In genomic region chr5:142715291-142715690, GRCh38 we compare ENCODE assay signal across 39 cellular contexts. TPM values are rescaled to one million over a fixed set of nuclear protein-coding genes. Genes with fewer than 3 reads are reported as not detected.
"Had no signal": no experiment of that assay in that cellular context is flagged by ENCODE, and none has a peak within 500 bp of the region (broad histone marks: within the 10 kb centered on the region; RNA-seq: fewer than 3 reads in every experiment).

No MANE protein-coding gene starts in this region.

- H3K9me3 Mint-ChIP-seq: activated B cell treated with CpG ODN at 0.5 μM for 24 hours; activated naive CD8-positive, alpha-beta T cell treated with anti-CD3 and anti-CD28 coated beads for 36 hours; activated T-cell treated with anti-CD3 and anti-CD28 coated beads, Interleukin-2, amount 50 U/mL, for 4 hours; activated T-helper 17 cell treated with anti-CD3 and anti-CD28 coated beads, Interleukin-2, amount 50 U/mL, for 72 hours; central memory CD8-positive, alpha-beta T cell had no signal

- H3K4me1 Mint-ChIP-seq: activated T-helper 17 cell treated with anti-CD3 and anti-CD28 coated beads, Interleukin-2, amount 50 U/mL, for 72 hours had no signal

- H3K9me3 ChIP-seq: adrenal gland had no signal

- H3K36me3 Mint-ChIP-seq: activated CD4-positive, alpha-beta memory T cell treated with anti-CD3 and anti-CD28 coated beads for 36 hours; activated naive CD8-positive, alpha-beta T cell treated with anti-CD3 and anti-CD28 coated beads for 36 hours; brain had no signal

- H3K4me3 ChIP-seq: adrenal gland, cardiac muscle cell had no signal

- FAIRE-seq: astrocyte, bronchial epithelial cell, TTC549 had no signal

- H3K27ac Mint-ChIP-seq: activated B cell treated with CpG ODN at 0.5 μM for 24 hours; activated CD4-positive, alpha-beta memory T cell treated with anti-CD3 and anti-CD28 coated beads for 36 hours; activated CD4-positive, alpha-beta T cell treated with anti-CD3 and anti-CD28 coated beads, Interleukin-2, amount 10 ng/mL, durations not matched to agents 24 days and 14 days; activated CD8-positive, alpha-beta T cell treated with anti-CD3 and anti-CD28 coated beads for 36 hours; activated naive CD4-positive, alpha-beta T cell treated with anti-CD3 and anti-CD28 coated beads for 36 hours; activated naive CD4-positive, alpha-beta T cell treated with anti-CD3 and anti-CD28 coated beads, Interleukin-2, amount 50 U/mL, for 72 hours; activated naive CD8-positive, alpha-beta T cell treated with anti-CD3 and anti-CD28 coated beads for 36 hours; activated T-cell treated with anti-CD3 and anti-CD28 coated beads, Interleukin-2, amount 50 U/mL, for 72 hours; activated T-helper 1 cell treated with anti-CD3 and anti-CD28 coated beads, Interleukin-12 subunit alpha, Interleukin-12 subunit beta, Interleukin-2, Interleukin-4 antibody, amounts not matched to agents 30 ng/mL and 10 ng/mL and 1 ng/mL, durations not matched to agents 14 hours and 24 hours and 36 hours; activated T-helper 17 cell treated with anti-CD3 and anti-CD28 coated beads, Interleukin-2, amount 50 U/mL, for 72 hours; T-helper 1 cell treated with Interleukin-12 subunit alpha and Interleukin-12 subunit beta and Interleukin-4 antibody, amounts not matched to agents 30 μg/mL and 1 μg/mL, for 36 hours; T-helper 2 cell treated with Interferon-gamma antibody and Interleukin-4, amounts not matched to agents 5 μg/mL and 100 μg/mL, for 36 hours had no signal

- ATAC-seq: activated CD8-positive, alpha-beta T cell treated with anti-CD3 and anti-CD28 coated beads for 36 hours; activated naive CD4-positive, alpha-beta T cell treated with anti-CD3 and anti-CD28 coated beads, Interleukin-2, amount 50 U/mL, for 72 hours; activated T-cell treated with anti-CD3 and anti-CD28 coated beads, Interleukin-2, amount 50 U/mL, for 4 hours; activated T-cell treated with anti-CD3 and anti-CD28 coated beads, Interleukin-2, amount 50 U/mL, for 72 hours; activated T-helper 17 cell treated with anti-CD3 and anti-CD28 coated beads, Interleukin-2, amount 50 U/mL, for 72 hours had no signal

- H3K27ac ChIP-seq: adrenal gland, cardiac muscle cell, VCaP had no signal

- H3K27me3 ChIP-seq: adrenal gland, cardiac muscle cell had no signal

- H3K4me3 Mint-ChIP-seq: activated B cell treated with CpG ODN at 0.5 μM for 24 hours; activated CD4-positive, alpha-beta memory T cell treated with anti-CD3 and anti-CD28 coated beads for 36 hours; activated CD4-positive, alpha-beta T cell treated with anti-CD3 and anti-CD28 coated beads, Interleukin-2, amount 10 ng/mL, durations not matched to agents 24 days and 14 days; activated CD8-positive, alpha-beta T cell treated with anti-CD3 and anti-CD28 coated beads for 36 hours; activated naive CD4-positive, alpha-beta T cell treated with anti-CD3 and anti-CD28 coated beads for 36 hours; activated naive CD8-positive, alpha-beta T cell treated with anti-CD3 and anti-CD28 coated beads for 36 hours; activated T-cell treated with anti-CD3 and anti-CD28 coated beads, Interleukin-2, amount 50 U/mL, for 4 hours; activated T-cell treated with anti-CD3 and anti-CD28 coated beads, Interleukin-2, amount 50 U/mL, for 72 hours; activated T-helper 1 cell treated with anti-CD3 and anti-CD28 coated beads, Interleukin-12 subunit alpha, Interleukin-12 subunit beta, Interleukin-2, Interleukin-4 antibody, amounts not matched to agents 30 ng/mL and 10 ng/mL and 1 ng/mL, durations not matched to agents 14 hours and 24 hours and 36 hours; activated T-helper 17 cell treated with anti-CD3 and anti-CD28 coated beads, Interleukin-2, amount 50 U/mL, for 72 hours; central memory CD8-positive, alpha-beta T cell; T-helper 1 cell treated with Interleukin-12 subunit alpha and Interleukin-12 subunit beta and Interleukin-4 antibody, amounts not matched to agents 30 μg/mL and 1 μg/mL, for 36 hours; T-helper 2 cell treated with Interferon-gamma antibody and Interleukin-4, amounts not matched to agents 5 μg/mL and 100 μg/mL, for 36 hours had no signal

- H3K36me3 ChIP-seq: adrenal gland, cardiac muscle cell had no signal

- H3K27me3 Mint-ChIP-seq: activated CD8-positive, alpha-beta T cell treated with anti-CD3 and anti-CD28 coated beads for 36 hours; brain; central memory CD8-positive, alpha-beta T cell had no signal

- DNase-seq: activated B cell treated with CpG ODN at 0.5 μM for 24 hours; activated CD4-positive, alpha-beta memory T cell treated with anti-CD3 and anti-CD28 coated beads for 36 hours; activated CD4-positive, alpha-beta T cell treated with anti-CD3 and anti-CD28 coated beads for 4 hours; activated CD4-positive, alpha-beta T cell treated with anti-CD3 and anti-CD28 coated beads, Interleukin-2, amount 10 ng/mL, durations not matched to agents 24 days and 14 days; activated CD4-positive, alpha-beta T cell treated with anti-CD3 and anti-CD28 coated beads, Interleukin-2, amount 50 U/mL, for 1 hour; activated CD4-positive, alpha-beta T cell treated with anti-CD3 and anti-CD28 coated beads, Interleukin-2, amount 50 U/mL, for 4 hours; activated CD4-positive, CD25-positive, alpha-beta regulatory T cell treated with anti-CD3 and anti-CD28 coated beads, Interleukin-2, amount 50 U/mL, for 72 hours; activated CD8-positive, alpha-beta T cell treated with anti-CD3 and anti-CD28 coated beads for 36 hours; activated effector memory CD4-positive, alpha-beta T cell treated with anti-CD3 and anti-CD28 coated beads, Interleukin-2, amount 50 U/mL, for 16 hours; activated gamma-delta T cell treated with Interleukin-2 at 50 U/mL for 16 hours; activated naive CD4-positive, alpha-beta T cell; activated naive CD4-positive, alpha-beta T cell treated with anti-CD3 and anti-CD28 coated beads for 36 hours; activated naive CD4-positive, alpha-beta T cell treated with anti-CD3 and anti-CD28 coated beads, Interleukin-2, amount 50 U/mL, for 16 hours; activated naive CD8-positive, alpha-beta T cell treated with anti-CD3 and anti-CD28 coated beads for 36 hours; activated T-cell treated with anti-CD3 and anti-CD28 coated beads for 4 hours; activated T-cell treated with anti-CD3 and anti-CD28 coated beads, Interleukin-2, amount 50 U/mL, for 1 hour; activated T-cell treated with anti-CD3 and anti-CD28 coated beads, Interleukin-2, amount 50 U/mL, for 4 hours; activated T-cell treated with anti-CD3 and anti-CD28 coated beads, Interleukin-2, amount 50 U/mL, for 72 hours; adrenal gland; amniotic stem cell; aorta; caudate nucleus; cerebellar nuclear complex; T-helper 1 cell; T-helper 2 cell; T-helper 9 cell had no signal

RNA-seq across cellular contexts. Expression of gene FGF1, which starts 29.4 kb away (rescaled TPM):
- total RNA-seq: activated B cell treated with CpG ODN at 0.5 μM for 24 hours; activated CD4-positive, alpha-beta memory T cell treated with anti-CD3 and anti-CD28 coated beads for 36 hours; activated CD4-positive, alpha-beta T cell treated with anti-CD3 and anti-CD28 coated beads, Interleukin-2, amount 10 ng/mL, durations not matched to agents 24 days and 14 days; activated CD8-positive, alpha-beta memory T cell treated with anti-CD3 and anti-CD28 coated beads for 36 hours; activated CD8-positive, alpha-beta T cell treated with anti-CD3 and anti-CD28 coated beads for 36 hours; activated naive CD4-positive, alpha-beta T cell treated with anti-CD3 and anti-CD28 coated beads for 36 hours; activated naive CD4-positive, alpha-beta T cell treated with anti-CD3 and anti-CD28 coated beads, Interleukin-2, amount 50 U/mL, for 72 hours; activated naive CD8-positive, alpha-beta T cell treated with anti-CD3 and anti-CD28 coated beads for 36 hours; activated T-cell treated with anti-CD3 and anti-CD28 coated beads, Interleukin-2, amount 50 U/mL, for 4 hours; activated T-cell treated with anti-CD3 and anti-CD28 coated beads, Interleukin-2, amount 50 U/mL, for 72 hours; activated T-helper 17 cell treated with anti-CD3 and anti-CD28 coated beads, Interleukin-2, amount 50 U/mL, for 72 hours; cardiac muscle cell had no signal
- polyA plus RNA-seq: cardiac muscle cell had no signal
